In the genomic region with DNA sequence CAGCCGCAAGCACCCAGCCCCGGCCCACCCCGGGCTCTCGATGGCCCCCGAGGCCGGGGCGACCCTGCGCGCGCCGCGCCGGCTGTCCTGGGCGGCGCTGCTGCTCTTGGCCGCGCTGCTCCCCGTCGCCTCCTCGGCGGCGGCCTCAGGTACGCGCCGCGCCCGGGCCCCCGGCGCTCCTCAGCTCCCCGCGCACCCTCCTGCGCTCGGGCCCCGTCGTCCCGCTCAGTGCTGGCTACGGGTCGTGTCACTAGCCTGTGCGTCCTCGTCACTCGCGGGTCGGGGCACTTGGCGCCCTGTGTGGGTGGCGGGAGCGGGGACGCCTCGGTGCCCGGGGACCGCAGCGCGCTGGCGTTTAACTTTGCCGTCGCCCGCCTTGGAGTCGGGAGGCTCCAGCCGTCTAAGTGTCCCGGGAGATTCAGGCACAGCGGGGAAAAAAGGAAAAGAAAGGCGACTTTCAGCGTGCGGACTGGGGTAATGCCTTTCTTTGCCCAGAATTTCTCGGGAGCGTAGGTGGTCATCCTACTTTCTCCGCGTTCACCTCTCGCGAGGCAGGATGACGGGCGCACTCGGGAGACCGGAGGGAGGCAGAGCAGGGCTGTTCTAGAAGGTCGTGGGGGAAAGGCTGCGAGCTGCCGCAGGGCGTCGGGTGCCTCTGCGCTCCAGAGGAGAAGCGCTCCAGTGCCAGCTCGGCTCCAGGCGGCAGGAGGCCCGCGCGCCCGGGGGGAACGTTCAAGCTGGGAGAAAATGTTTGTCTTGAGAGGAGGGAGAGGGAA, we compare ENCODE assay signal across 1 cellular context.
TF ChIP-seq lines count a peak whose summit lies in the region.

No MANE protein-coding gene starts in this region.

TF ChIP-seq in GM12878, 131 proteins besides CTCF, POLR2A, EP300 and RAD21 (continued from another document):
- TF ChIP-seq, protein P1, sequence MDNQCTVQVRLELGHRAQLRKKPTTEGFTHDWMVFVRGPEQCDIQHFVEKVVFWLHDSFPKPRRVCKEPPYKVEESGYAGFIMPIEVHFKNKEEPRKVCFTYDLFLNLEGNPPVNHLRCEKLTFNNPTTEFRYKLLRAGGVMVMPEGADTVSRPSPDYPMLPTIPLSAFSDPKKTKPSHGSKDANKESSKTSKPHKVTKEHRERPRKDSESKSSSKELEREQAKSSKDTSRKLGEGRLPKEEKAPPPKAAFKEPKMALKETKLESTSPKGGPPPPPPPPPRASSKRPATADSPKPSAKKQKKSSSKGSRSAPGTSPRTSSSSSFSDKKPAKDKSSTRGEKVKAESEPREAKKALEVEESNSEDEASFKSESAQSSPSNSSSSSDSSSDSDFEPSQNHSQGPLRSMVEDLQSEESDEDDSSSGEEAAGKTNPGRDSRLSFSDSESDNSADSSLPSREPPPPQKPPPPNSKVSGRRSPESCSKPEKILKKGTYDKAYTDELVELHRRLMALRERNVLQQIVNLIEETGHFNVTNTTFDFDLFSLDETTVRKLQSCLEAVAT (IDR thresholded peaks at IDR 0.05): no peak
- 0 out of 2 replicates have a peak, but pooled peaks have one; percentile 11 for TF ChIP-seq EZH2 (IDR thresholded peaks at IDR 0.05; ENCODE audit: borderline replicate concordance, control insufficient read depth, low read depth, low read length)
- TF ChIP-seq HDAC6 (IDR thresholded peaks at IDR 0.05; ENCODE audit: unreplicated experiment): peak; percentile 36
- TF ChIP-seq RUNX3 (IDR thresholded peaks at IDR 0.05; ENCODE audit: low read length): no peak
- no peak for TF ChIP-seq BCL11A (IDR thresholded peaks at IDR 0.05; ENCODE audit: low read depth, low read length)
- no peak for TF ChIP-seq ASH2L (IDR thresholded peaks at IDR 0.05; ENCODE audit: borderline replicate concordance, low read depth)
- TF ChIP-seq SUZ12 (IDR thresholded peaks at IDR 0.05; ENCODE audit: unreplicated experiment): peak; percentile 42
- TF ChIP-seq, protein P2, sequence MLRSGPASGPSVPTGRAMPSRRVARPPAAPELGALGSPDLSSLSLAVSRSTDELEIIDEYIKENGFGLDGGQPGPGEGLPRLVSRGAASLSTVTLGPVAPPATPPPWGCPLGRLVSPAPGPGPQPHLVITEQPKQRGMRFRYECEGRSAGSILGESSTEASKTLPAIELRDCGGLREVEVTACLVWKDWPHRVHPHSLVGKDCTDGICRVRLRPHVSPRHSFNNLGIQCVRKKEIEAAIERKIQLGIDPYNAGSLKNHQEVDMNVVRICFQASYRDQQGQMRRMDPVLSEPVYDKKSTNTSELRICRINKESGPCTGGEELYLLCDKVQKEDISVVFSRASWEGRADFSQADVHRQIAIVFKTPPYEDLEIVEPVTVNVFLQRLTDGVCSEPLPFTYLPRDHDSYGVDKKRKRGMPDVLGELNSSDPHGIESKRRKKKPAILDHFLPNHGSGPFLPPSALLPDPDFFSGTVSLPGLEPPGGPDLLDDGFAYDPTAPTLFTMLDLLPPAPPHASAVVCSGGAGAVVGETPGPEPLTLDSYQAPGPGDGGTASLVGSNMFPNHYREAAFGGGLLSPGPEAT (IDR thresholded peaks at IDR 0.05; ENCODE audit: low read depth): no peak
- no peak for TF ChIP-seq NFXL1 (IDR thresholded peaks at IDR 0.05; ENCODE audit: borderline replicate concordance)
- TF ChIP-seq, protein P3, sequence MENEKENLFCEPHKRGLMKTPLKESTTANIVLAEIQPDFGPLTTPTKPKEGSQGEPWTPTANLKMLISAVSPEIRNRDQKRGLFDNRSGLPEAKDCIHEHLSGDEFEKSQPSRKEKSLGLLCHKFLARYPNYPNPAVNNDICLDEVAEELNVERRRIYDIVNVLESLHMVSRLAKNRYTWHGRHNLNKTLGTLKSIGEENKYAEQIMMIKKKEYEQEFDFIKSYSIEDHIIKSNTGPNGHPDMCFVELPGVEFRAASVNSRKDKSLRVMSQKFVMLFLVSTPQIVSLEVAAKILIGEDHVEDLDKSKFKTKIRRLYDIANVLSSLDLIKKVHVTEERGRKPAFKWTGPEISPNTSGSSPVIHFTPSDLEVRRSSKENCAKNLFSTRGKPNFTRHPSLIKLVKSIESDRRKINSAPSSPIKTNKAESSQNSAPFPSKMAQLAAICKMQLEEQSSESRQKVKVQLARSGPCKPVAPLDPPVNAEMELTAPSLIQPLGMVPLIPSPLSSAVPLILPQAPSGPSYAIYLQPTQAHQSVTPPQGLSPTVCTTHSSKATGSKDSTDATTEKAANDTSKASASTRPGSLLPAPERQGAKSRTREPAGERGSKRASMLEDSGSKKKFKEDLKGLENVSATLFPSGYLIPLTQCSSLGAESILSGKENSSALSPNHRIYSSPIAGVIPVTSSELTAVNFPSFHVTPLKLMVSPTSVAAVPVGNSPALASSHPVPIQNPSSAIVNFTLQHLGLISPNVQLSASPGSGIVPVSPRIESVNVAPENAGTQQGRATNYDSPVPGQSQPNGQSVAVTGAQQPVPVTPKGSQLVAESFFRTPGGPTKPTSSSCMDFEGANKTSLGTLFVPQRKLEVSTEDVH (IDR thresholded peaks at IDR 0.05; ENCODE audit: low read depth, partially characterized antibody): no peak
- TF ChIP-seq WRNIP1 (IDR thresholded peaks at IDR 0.05; ENCODE audit: borderline replicate concordance, low read depth, low read length): no peak
- TF ChIP-seq CBX3 (IDR thresholded peaks at IDR 0.05; ENCODE audit: borderline replicate concordance, low read depth): no peak
- TF ChIP-seq STAT3 (IDR thresholded peaks at IDR 0.05; ENCODE audit: low read depth, low read length): no peak
- no peak for TF ChIP-seq HDGF (IDR thresholded peaks at IDR 0.05)
- no peak for TF ChIP-seq NFIC (IDR thresholded peaks at IDR 0.05; ENCODE audit: low read depth, low read length)
